In the genomic region with DNA sequence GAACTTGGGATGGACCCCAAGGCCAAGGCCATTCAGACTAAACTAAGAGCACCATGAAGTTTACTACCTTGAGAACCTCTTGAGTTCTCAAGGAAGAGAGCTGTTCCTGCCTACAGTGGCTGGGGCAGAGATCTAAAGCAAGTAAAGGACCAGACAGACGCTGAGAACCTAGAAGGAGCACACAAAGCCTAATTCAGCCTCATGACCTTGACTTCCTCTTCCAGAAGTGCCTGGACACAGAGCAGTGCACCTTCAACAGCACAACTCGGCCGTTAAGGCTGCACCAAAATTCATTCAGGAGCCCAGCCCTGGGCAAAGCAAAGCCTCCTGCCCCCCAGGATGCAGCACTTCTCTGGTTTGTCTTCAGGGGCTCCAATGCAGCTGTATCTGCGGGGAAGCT, we compare ENCODE assay signal across 19 cellular contexts.
"Had no signal": no experiment of that assay in that cellular context is flagged by ENCODE, and none has a peak within 500 bp of the region (broad histone marks: within the 10 kb centered on the region; RNA-seq: fewer than 3 reads in every experiment).

No MANE protein-coding gene starts in this region.

- H3K36me3 Mint-ChIP-seq: naive B cell had no signal

- H3K9me3 Mint-ChIP-seq: activated CD8-positive, alpha-beta T cell treated with anti-CD3 and anti-CD28 coated beads for 36 hours; activated naive CD4-positive, alpha-beta T cell treated with anti-CD3 and anti-CD28 coated beads for 36 hours; activated T-helper 2 cell treated with anti-CD3 and anti-CD28 coated beads, Interferon-gamma antibody, Interleukin-2, Interleukin-4, amounts not matched to agents 10 μg/mL and 5 μg/mL and 100 μg/mL, durations not matched to agents 14 hours and 24 hours and 36 hours; dendritic cell treated with granulocyte-macrophage colony-stimulating factor and Interleukin-4, amounts not matched to agents 40 ng/mL and 50 ng/mL, for 4 days; naive B cell had no signal

- H3K4me2 ChIP-seq: neural progenitor cell had no signal

- H3K27me3 Mint-ChIP-seq: dendritic cell treated with granulocyte-macrophage colony-stimulating factor and Interleukin-4, amounts not matched to agents 40 ng/mL and 50 ng/mL, for 4 days; naive B cell had no signal

- DNase-seq: activated CD4-positive, alpha-beta T cell treated with anti-CD3 and anti-CD28 coated beads for 36 hours; activated CD8-positive, alpha-beta T cell treated with anti-CD3 and anti-CD28 coated beads for 36 hours; activated naive CD4-positive, alpha-beta T cell treated with anti-CD3 and anti-CD28 coated beads for 36 hours; activated T-cell treated with anti-CD3 and anti-CD28 coated beads for 4 hours; cerebellar nuclear complex; effector memory CD4-positive, alpha-beta T cell; foreskin keratinocyte; lower lobe of right lung; naive B cell; ovary; stimulated activated CD4-positive, alpha-beta T cell treated with anti-CD3 and anti-CD28 coated beads, Interleukin-12 subunit alpha, Interleukin-12 subunit beta, amount 100 ng/mL, for 4 hours; stimulated activated CD4-positive, alpha-beta T cell treated with anti-CD3 and anti-CD28 coated beads, Interleukin-2, amount 100 ng/mL, for 24 hours; stomach; T-helper 17 cell had no signal

- H3K4me3 ChIP-seq: ascending aorta, breast epithelium, lower lobe of right lung, neural progenitor cell, ovary, stomach had no signal

- H3K27me3 ChIP-seq: ascending aorta, breast epithelium, foreskin keratinocyte, neural progenitor cell, ovary, stomach had no signal

- H3K27ac ChIP-seq: ascending aorta, foreskin keratinocyte, neural progenitor cell had no signal

- H3K36me3 ChIP-seq: ascending aorta, breast epithelium, lower lobe of right lung, neural progenitor cell, ovary had no signal

- H3K4me1 ChIP-seq: ascending aorta had no signal

- H3K27ac Mint-ChIP-seq: activated CD4-positive, alpha-beta T cell treated with anti-CD3 and anti-CD28 coated beads for 36 hours; activated CD8-positive, alpha-beta T cell treated with anti-CD3 and anti-CD28 coated beads for 36 hours; activated naive CD4-positive, alpha-beta T cell treated with anti-CD3 and anti-CD28 coated beads for 36 hours; activated T-helper 2 cell treated with anti-CD3 and anti-CD28 coated beads, Interferon-gamma antibody, Interleukin-2, Interleukin-4, amounts not matched to agents 10 μg/mL and 5 μg/mL and 100 μg/mL, durations not matched to agents 14 hours and 24 hours and 36 hours; dendritic cell treated with granulocyte-macrophage colony-stimulating factor and Interleukin-4, amounts not matched to agents 40 ng/mL and 50 ng/mL, for 4 days; naive B cell; neural progenitor cell; T-helper 17 cell had no signal

- H3K9ac ChIP-seq: neural progenitor cell had no signal

- ATAC-seq: activated CD4-positive, alpha-beta T cell treated with anti-CD3 and anti-CD28 coated beads for 36 hours; activated CD8-positive, alpha-beta T cell treated with anti-CD3 and anti-CD28 coated beads for 36 hours; foreskin keratinocyte; T-helper 17 cell had no signal

- H3K9me3 ChIP-seq: ascending aorta, breast epithelium, lower lobe of right lung, ovary, stomach had no signal

- H3K4me3 Mint-ChIP-seq: activated CD4-positive, alpha-beta T cell treated with anti-CD3 and anti-CD28 coated beads for 36 hours; activated CD8-positive, alpha-beta T cell treated with anti-CD3 and anti-CD28 coated beads for 36 hours; activated naive CD4-positive, alpha-beta T cell treated with anti-CD3 and anti-CD28 coated beads for 36 hours; dendritic cell treated with granulocyte-macrophage colony-stimulating factor and Interleukin-4, amounts not matched to agents 40 ng/mL and 50 ng/mL, for 4 days; naive B cell; neural progenitor cell; T-helper 17 cell had no signal

- H2AFZ ChIP-seq: neural progenitor cell had no signal
